Comparison of ENCODE assay signal across 8 cellular contexts in the genomic region with DNA sequence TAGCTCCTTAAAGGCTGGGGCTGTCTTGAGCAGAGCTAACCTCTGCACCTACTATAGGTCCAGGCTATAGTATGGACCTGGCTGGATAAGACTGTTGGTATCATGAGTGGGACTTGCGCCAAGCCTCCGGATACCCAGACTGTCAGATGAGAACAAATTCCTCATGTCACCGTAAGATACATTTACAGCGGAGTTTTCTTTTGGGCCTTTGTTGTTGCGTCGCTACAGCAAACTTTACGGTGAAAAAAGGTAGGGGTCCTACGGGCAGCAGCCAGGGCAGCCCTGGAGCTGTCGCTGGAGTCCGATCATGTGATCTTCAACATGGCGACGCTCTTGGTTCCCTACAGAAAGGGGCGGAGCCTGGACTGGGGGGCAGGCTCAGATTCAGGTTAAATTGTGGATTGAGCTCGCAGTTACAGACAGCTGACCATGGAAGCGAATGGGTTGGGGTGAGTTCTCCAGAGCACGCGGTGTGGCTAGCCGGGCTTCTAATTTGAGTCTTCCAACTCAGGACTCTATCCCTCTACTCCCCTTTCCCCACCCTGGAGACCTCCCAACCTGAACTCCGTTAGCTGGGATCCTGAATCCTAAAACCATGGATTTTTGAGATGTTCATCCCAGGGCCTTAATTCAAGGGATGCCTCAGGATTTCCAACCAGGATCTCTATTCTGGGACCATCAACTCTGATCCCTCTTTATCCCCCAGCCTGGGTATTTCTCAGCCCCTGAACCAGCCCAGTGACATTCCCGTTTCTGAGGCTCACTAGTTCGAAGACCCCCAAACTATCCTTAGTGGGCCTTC. TPM values are rescaled to one million over a fixed set of nuclear protein-coding genes. Genes with fewer than 3 reads are reported as not detected.
DNase-seq lines count a peak whose midpoint lies in the region; ATAC-seq and TF ChIP-seq lines count a peak whose summit lies in the region.

A gene (plus strand): TSS at position 418 of the 802 bp plus-strand sequence. CDS start 12 bp downstream, at position 430.

- peaks cover 22% of the 10 kb centered on the region for H3K36me3 Mint-ChIP-seq in activated CD4-positive, alpha-beta T cell treated with anti-CD3 and anti-CD28 coated beads, Interleukin-2, amount 10 ng/mL, durations not matched to agents 7 days and 5 days (ENCODE audit: low read depth)

- H3K9me3 Mint-ChIP-seq in activated CD4-positive, alpha-beta T cell treated with anti-CD3 and anti-CD28 coated beads, Interleukin-2, amount 10 ng/mL, durations not matched to agents 7 days and 5 days, result no peaks in the 10 kb centered on the region

- CTCF ChIA-PET in activated CD4-positive, alpha-beta T cell treated with anti-CD3 and anti-CD28 coated beads, Interleukin-2, amount 10 ng/mL, durations not matched to agents 7 days and 5 days (lab: Charles Lee), result interaction anchor here (0.7 to 6.5 kb wide), 14 partner anchors 16 to 480 kb away, joined by 3 to 86 read pairs (median 4); a partner anchor contains a TSS

- DNase-seq in AML-193 (lab: John Stamatoyannopoulos, UW) (peak; percentile 94 to 98), NCI-H526 (lab: John Stamatoyannopoulos, UW) (peak; percentile 97 to 99), dedifferentiated amniotic fluid mesenchymal stem cell (ENCODE audit: extremely low spot score) (peak; percentile 95), left kidney (ENCODE audit: low read depth, low spot score) (peak; percentile 98)
- DNase-seq in activated CD4-positive, alpha-beta T cell treated with anti-CD3 and anti-CD28 coated beads, Interleukin-2, amount 10 ng/mL, durations not matched to agents 7 days and 5 days, result peak; percentile 94
- DNase-seq in stimulated activated CD4-positive, alpha-beta T cell treated with anti-CD3 and anti-CD28 coated beads, Interleukin-2, amount 100 ng/mL, for 24 hours, result peak; percentile 91 to 94

- peaks cover 43% of the 10 kb centered on the region for H3K4me1 Mint-ChIP-seq in activated CD4-positive, alpha-beta T cell treated with anti-CD3 and anti-CD28 coated beads, Interleukin-2, amount 10 ng/mL, durations not matched to agents 7 days and 5 days

- POLR2A ChIA-PET in activated CD4-positive, alpha-beta T cell treated with anti-CD3 and anti-CD28 coated beads, Interleukin-2, amount 10 ng/mL, durations not matched to agents 7 days and 5 days (lab: Charles Lee), result interaction anchor here (0.7 to 3.1 kb wide), 8 partner anchors 26 to 292 kb away, joined by 3 to 13 read pairs (median 4); a partner anchor contains a TSS

- peak; percentile 80 for TF ChIP-seq POLR2A in GM19193 (IDR thresholded peaks at IDR 0.05; ENCODE audit: extremely low read depth, insufficient read depth, insufficient read length)

- peak; percentile 61 for ATAC-seq in HG03460 (IDR thresholded peaks at IDR 0.05; ENCODE audit: unreplicated experiment)

- peak within 1 kb of the TSS; percentile 92 for H3K27ac Mint-ChIP-seq in activated CD4-positive, alpha-beta T cell treated with anti-CD3 and anti-CD28 coated beads, Interleukin-2, amount 10 ng/mL, durations not matched to agents 7 days and 5 days

- peak within 1 kb of the TSS; percentile 79 for H3K4me3 Mint-ChIP-seq in activated CD4-positive, alpha-beta T cell treated with anti-CD3 and anti-CD28 coated beads, Interleukin-2, amount 10 ng/mL, durations not matched to agents 7 days and 5 days

- H3K27me3 Mint-ChIP-seq in activated CD4-positive, alpha-beta T cell treated with anti-CD3 and anti-CD28 coated beads, Interleukin-2, amount 10 ng/mL, durations not matched to agents 7 days and 5 days, result no peaks in the 10 kb centered on the region

RNA-seq across cellular contexts. Expression of the gene that starts here (rescaled TPM):
- 10 to 100 TPM; 66.4 to 70.7 TPM for total RNA-seq in activated CD4-positive, alpha-beta T cell treated with anti-CD3 and anti-CD28 coated beads, Interleukin-2, amount 10 ng/mL, durations not matched to agents 7 days and 5 days

Comparison
In these comparisons a context has a peak if more than half of its experiments do, and no peak if none do; other contexts are left out.
1. Peak in every context shown above with its lines: DNase-seq and ATAC-seq.